In genomic region chr10:91289295-91289694, GRCh38 we compare ENCODE assay signal across 1 cellular context.
TF ChIP-seq lines count a peak whose summit lies in the region.

No MANE protein-coding gene starts in this region.

TF ChIP-seq in GM12878, 131 proteins besides CTCF, POLR2A, EP300 and RAD21 (continued from another document):
- TF ChIP-seq IRF5 (IDR thresholded peaks at IDR 0.05; ENCODE audit: borderline replicate concordance) (no peak), SREBF2 (IDR thresholded peaks at IDR 0.05; ENCODE audit: low read length) (no peak), RUNX3 (IDR thresholded peaks at IDR 0.05; ENCODE audit: low read length) (no peak), IRF3 (IDR thresholded peaks at IDR 0.05) (no peak), WRNIP1 (IDR thresholded peaks at IDR 0.05; ENCODE audit: borderline replicate concordance, low read depth, low read length) (no peak), ZNF274 (IDR thresholded peaks at IDR 0.05; ENCODE audit: insufficient read depth, insufficient read length) (no peak), REST (IDR thresholded peaks at IDR 0.05; ENCODE audit: low read depth, low read length) (no peak), TBL1XR1 (IDR thresholded peaks at IDR 0.05; ENCODE audit: low read depth, low read length) (no peak), NBN (IDR thresholded peaks at IDR 0.05) (no peak), BHLHE40 (IDR thresholded peaks at IDR 0.05; ENCODE audit: borderline replicate concordance in 1 of 2, low read depth in 2 of 2, low read length in 1 of 2) (no peak), HSF1 (IDR thresholded peaks at IDR 0.05; ENCODE audit: low read depth, low read length) (no peak)
